7 cellular contexts compared by ENCODE assay signal in genomic region chr7:64853679-64854078, GRCh38.
"Had no signal": no experiment of that assay in that cellular context is flagged by ENCODE, and none has a peak within 500 bp of the region (broad histone marks: within the 10 kb centered on the region; RNA-seq: fewer than 3 reads in every experiment).

No MANE protein-coding gene starts in this region.

- H3K4me3 ChIP-seq: GM12878 had no signal

- ATAC-seq: GM12878 had no signal

- DNase-seq: GDM1, GF-D8 had no signal

- FAIRE-seq: GM12878, GM12891, GM12892, GM18507, GM19239 had no signal
